In the genomic region with DNA sequence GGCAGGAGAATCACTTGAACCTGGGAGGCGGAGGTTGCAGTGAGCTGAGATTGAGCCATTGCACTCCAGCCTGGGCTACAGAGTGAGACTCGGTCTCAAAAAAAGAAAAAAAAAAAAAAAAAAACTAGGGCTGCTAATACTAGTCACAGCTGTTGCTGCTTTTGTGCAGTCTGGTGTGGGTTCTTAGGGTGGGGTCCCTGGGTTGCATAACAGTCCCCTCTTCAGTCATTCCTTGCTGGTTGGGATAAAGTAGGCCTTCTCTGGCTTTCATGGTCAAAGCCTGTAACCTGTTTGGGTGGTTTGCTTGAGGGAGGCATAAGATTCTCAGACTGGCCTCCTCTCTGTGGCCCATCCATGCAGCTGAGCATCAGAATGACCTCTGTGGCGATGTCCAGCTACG, we compare ENCODE assay signal across 24 cellular contexts. TPM values are rescaled to one million over a fixed set of nuclear protein-coding genes. Genes with fewer than 3 reads are reported as not detected.
A peak's percentile ranks its signal among the peaks of the same experiment; 100 is the strongest.
DNase-seq lines count a peak whose midpoint lies in the region; ATAC-seq, FAIRE-seq and TF ChIP-seq lines count a peak whose summit lies in the region.
"Had no signal": no experiment of that assay in that cellular context is flagged by ENCODE, and none has a peak within 500 bp of the region (broad histone marks: within the 10 kb centered on the region; RNA-seq: fewer than 3 reads in every experiment).

No MANE protein-coding gene starts in this region.

- H3K27me3 ChIP-seq in SJCRH30 (no peaks in the 10 kb centered on the region), WERI-Rb-1 (ENCODE audit: insufficient read depth, low read depth, severe bottlenecking) (no peaks in the 10 kb centered on the region)
- H3K27me3 ChIP-seq: BE2C, BLaER1 had no signal

- FAIRE-seq in kidney (lab: Jason Lieb, UNC): no peak
- FAIRE-seq: A204.1, G401.6, GM12891 had no signal

- DNase-seq in SJCRH30: peak; percentile 35 to 66
- DNase-seq in WERI-Rb-1: no peak
- peak; percentile 29 for DNase-seq in myocyte (ENCODE audit: low read depth)
- no peak for DNase-seq in kidney
- DNase-seq: 8988T; ACHN; BE2C; C1 segment of cervical spinal cord; CD4-positive, alpha-beta memory T cell; CD4-positive, CD25-positive, alpha-beta regulatory T cell; CD8-positive, alpha-beta memory T cell; COR-L47; DMS 273 treated with DMSO at 0.1 percent for 48 hours; DMS79 treated with DMSO at 0.1 percent for 48 hours; GF-D8 had no signal

- no peak overlapping the region for H3K9ac ChIP-seq in kidney (ENCODE audit: low read length in 2 of 2)
- H3K9ac ChIP-seq: BLaER1 had no signal

- H3K27ac ChIP-seq in SJCRH30: no peak overlapping the region
- H3K27ac ChIP-seq in WERI-Rb-1: peak overlapping the region; percentile 25; the same call in 1 of the 2 replicates
- H3K27ac ChIP-seq in kidney (ENCODE audit: low read depth in 2 of 2, low read length in 2 of 2): no peak overlapping the region
- H3K27ac ChIP-seq: BLaER1 had no signal

- ATAC-seq in GM19035 (IDR thresholded peaks at IDR 0.05; ENCODE audit: unreplicated experiment) (no peak), HG02938 (IDR thresholded peaks at IDR 0.05; ENCODE audit: unreplicated experiment) (no peak)

- H3K4me1 ChIP-seq in SJCRH30 (peaks cover 20% of the 10 kb centered on the region), kidney (ENCODE audit: control insufficient read depth in 1 of 2, insufficient read depth in 1 of 2, low read depth in 1 of 2, low read length in 2 of 2) (no peaks in the 10 kb centered on the region)
- H3K4me1 ChIP-seq: BE2C, BLaER1 had no signal

- TF ChIP-seq CTCF in WERI-Rb-1 (IDR thresholded peaks at IDR 0.05; ENCODE audit: low read depth, low read length): no peak
- TF ChIP-seq CTCF in kidney (IDR thresholded peaks at IDR 0.05; ENCODE audit: borderline replicate concordance, extremely low read depth, insufficient read depth): no peak

- H3K4me3 ChIP-seq in SJCRH30 (no peak overlapping the region), WERI-Rb-1 (ENCODE audit: low read depth, low read length) (no peak overlapping the region), kidney (ENCODE audit: low read length in 2 of 2) (no peak overlapping the region)
- H3K4me3 ChIP-seq: BLaER1 had no signal

- 0 out of 2 replicates have a peak, but pooled peaks cover 5% of the 10 kb centered on the region for H3K9me3 ChIP-seq in SJCRH30 (replicated peaks)
- H3K9me3 ChIP-seq in WERI-Rb-1 (ENCODE audit: severe bottlenecking): peaks cover 3% of the 10 kb centered on the region
- no peaks in the 10 kb centered on the region for H3K9me3 ChIP-seq in kidney (ENCODE audit: control insufficient read depth in 1 of 2, low read length in 2 of 2)
- H3K9me3 ChIP-seq: BE2C, BLaER1 had no signal

- H3K36me3 ChIP-seq in SJCRH30: no peaks in the 10 kb centered on the region
- no peaks in the 10 kb centered on the region for H3K36me3 ChIP-seq in WERI-Rb-1
- no peaks in the 10 kb centered on the region for H3K36me3 ChIP-seq in kidney (ENCODE audit: control insufficient read depth in 1 of 2, insufficient read depth in 2 of 2, low read length in 2 of 2)
- H3K36me3 ChIP-seq: BE2C, BLaER1 had no signal

- intact Hi-C loops in kidney (cut with DNase I): no loop called here

RNA-seq across cellular contexts. Expression of a gene that starts 14.1 kb away (rescaled TPM):
- not detected in 2 replicates for total RNA-seq in SJCRH30 (2014; rRNA removed; shearing (Covaris generic))
- total RNA-seq in myocyte (not detected in 2 replicates), kidney (not detected)
- not detected for polyA plus RNA-seq in myocyte (2012)
- not detected for polyA plus RNA-seq in kidney (ENCODE audit: insufficient read depth, low read depth, low replicate concordance)
- total RNA-seq: A673; CD4-positive, alpha-beta memory T cell; CD4-positive, CD25-positive, alpha-beta regulatory T cell; CD8-positive, alpha-beta memory T cell had no signal
- polyA plus RNA-seq: AG04450; CD14-positive monocyte; CD4-positive, alpha-beta memory T cell; CD4-positive, CD25-positive, alpha-beta regulatory T cell; CD8-positive, alpha-beta memory T cell had no signal

RNA-seq across cellular contexts. Expression of a gene that starts 16.5 kb away (rescaled TPM):
- 32.7 and 33.9 TPM in 2 replicates for total RNA-seq in SJCRH30 (2014; rRNA removed; shearing (Covaris generic))
- total RNA-seq in myocyte: 17.2 and 20.2 TPM in 2 replicates
- polyA plus RNA-seq in myocyte (2012): 12.8 TPM
- total RNA-seq in kidney: 29.0 TPM
- polyA plus RNA-seq in kidney (ENCODE audit: insufficient read depth, low read depth, low replicate concordance): 4.3 TPM

RNA-seq across cellular contexts. Expression of a gene that starts 44.9 kb away (rescaled TPM):
- total RNA-seq in SJCRH30 (2014; rRNA removed; shearing (Covaris generic)): 1.9 and 2.0 TPM in 2 replicates
- not detected in 2 replicates for total RNA-seq in myocyte
- polyA plus RNA-seq in myocyte (2012): not detected
- total RNA-seq in kidney: not detected
- not detected for polyA plus RNA-seq in kidney (ENCODE audit: insufficient read depth, low read depth, low replicate concordance)
- total RNA-seq: CD4-positive, alpha-beta memory T cell; CD4-positive, CD25-positive, alpha-beta regulatory T cell; CD8-positive, alpha-beta memory T cell had no signal
- polyA plus RNA-seq: CD14-positive monocyte; CD4-positive, alpha-beta memory T cell; CD4-positive, CD25-positive, alpha-beta regulatory T cell; CD8-positive, alpha-beta memory T cell had no signal

Comparison
In these comparisons a context has a peak if more than half of its experiments do, and no peak if none do; other contexts are left out.
1. DNase-seq: peak in SJCRH30 (2 of 2) and myocyte (single experiment); none in WERI-Rb-1 (single experiment) and kidney (single experiment).